ENCODE assay signal across 8 cellular contexts in the genomic region with DNA sequence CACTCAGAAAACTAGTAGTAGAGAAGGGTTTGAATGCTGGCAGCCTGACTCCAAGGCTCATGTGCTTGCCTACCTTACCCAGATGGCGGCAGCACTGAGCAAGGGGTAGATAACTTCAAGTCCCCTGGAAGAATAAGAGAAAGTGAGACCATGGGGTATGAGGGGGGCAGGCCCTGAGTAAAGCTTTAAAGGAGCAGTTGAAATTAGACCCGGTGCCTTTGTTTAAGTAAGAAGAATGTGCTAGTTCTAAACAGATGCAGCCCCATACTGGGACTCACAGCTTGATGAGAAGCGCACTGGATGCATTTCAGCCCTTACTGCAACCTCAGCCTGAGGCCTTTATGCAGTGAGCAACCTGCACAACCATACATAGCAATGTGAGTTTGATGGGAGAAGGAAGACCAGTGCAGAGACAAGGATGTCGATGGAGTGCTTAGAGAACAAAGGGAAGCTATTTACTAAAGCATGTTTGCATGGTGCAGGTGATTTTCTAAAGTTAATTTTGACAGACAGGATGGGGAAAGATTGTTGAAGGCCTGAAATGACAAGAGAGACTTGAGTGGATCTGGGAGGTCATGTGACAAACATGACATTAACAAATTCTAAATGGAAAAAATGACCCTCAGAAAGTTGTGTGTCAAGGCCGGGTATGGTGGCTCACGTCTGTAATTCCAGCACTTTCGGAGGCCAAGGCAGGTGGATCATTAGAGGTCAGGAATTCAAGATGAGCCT. TPM values are rescaled to one million over a fixed set of nuclear protein-coding genes. Genes with fewer than 3 reads are reported as not detected.
DNase-seq lines count a peak whose midpoint lies in the region; ATAC-seq and TF ChIP-seq lines count a peak whose summit lies in the region.

No MANE protein-coding gene starts in this region.

- no peak overlapping the region for H3K9ac ChIP-seq in Karpas-422 (ENCODE audit: low read length)

- H3K4me1 ChIP-seq in Karpas-422 (ENCODE audit: low read length), result no peaks in the 10 kb centered on the region

- H3K36me3 Mint-ChIP-seq in glutamatergic neuron (ENCODE audit: unreplicated experiment), result no peaks in the 10 kb centered on the region

- H3K4me3 Mint-ChIP-seq in glutamatergic neuron (ENCODE audit: unreplicated experiment), result no peak overlapping the region

- H3K4me2 ChIP-seq in Karpas-422 (ENCODE audit: low read depth, low read length, poor library complexity, severe bottlenecking), result no peak overlapping the region

- peak; percentile 75 for TF ChIP-seq CTCF in glutamatergic neuron (IDR thresholded peaks at IDR 0.05; ENCODE audit: partially characterized antibody, unreplicated experiment)

- H2AFZ ChIP-seq in Karpas-422 (ENCODE audit: low read length), result no peak overlapping the region

- H3K4me3 ChIP-seq in Karpas-422 (ENCODE audit: low read length), result no peak overlapping the region

- DNase-seq in DMS 273 (lab: John Stamatoyannopoulos, UW; ENCODE audit: unreplicated experiment), result peak; percentile 59
- no peak for DNase-seq in DMS 273 treated with DMSO at 0.1 percent for 48 hours (lab: John Stamatoyannopoulos, UW)
- peak; percentile 87 for DNase-seq in Karpas-422
- DNase-seq in activated T-cell treated with anti-CD3 and anti-CD28 coated beads for 1 hour (ENCODE audit: low read depth), result peak; percentile 52
- DNase-seq in glutamatergic neuron, result peak; percentile 45
- peak; percentile 83 for DNase-seq in stimulated activated CD8-positive, alpha-beta memory T cell treated with anti-CD3 and anti-CD28 coated beads, Interleukin-4, amount 100 ng/mL, for 48 hours
- no peak for DNase-seq in NCI-H2081 (lab: John Stamatoyannopoulos, UW)

- no peak overlapping the region for H3K27ac ChIP-seq in Karpas-422 (ENCODE audit: low read length)

- H3K9me3 ChIP-seq in Karpas-422 (ENCODE audit: low read length), result no peaks in the 10 kb centered on the region

- no peak for ATAC-seq in HG03521 (IDR thresholded peaks at IDR 0.05; ENCODE audit: unreplicated experiment)

- no peaks in the 10 kb centered on the region for H3K36me3 ChIP-seq in Karpas-422 (ENCODE audit: insufficient read depth, low read length)

- no peaks in the 10 kb centered on the region for H3K27me3 Mint-ChIP-seq in glutamatergic neuron (ENCODE audit: unreplicated experiment)

- no peaks in the 10 kb centered on the region for H3K27me3 ChIP-seq in Karpas-422 (ENCODE audit: low read length)

- H3K9me2 ChIP-seq in Karpas-422 (replicated peaks; ENCODE audit: insufficient read depth, low read length), result no peaks in the 10 kb centered on the region

- H3K9me3 Mint-ChIP-seq in glutamatergic neuron (ENCODE audit: unreplicated experiment), result peaks cover 2% of the 10 kb centered on the region

- H3K4me1 Mint-ChIP-seq in glutamatergic neuron (ENCODE audit: low read depth, unreplicated experiment), result no peaks in the 10 kb centered on the region

- H4K20me1 ChIP-seq in Karpas-422 (ENCODE audit: insufficient read depth, low read depth, low read length), result no peaks in the 10 kb centered on the region

- no peak overlapping the region for H3K27ac Mint-ChIP-seq in glutamatergic neuron (ENCODE audit: unreplicated experiment)

- no peaks in the 10 kb centered on the region for H3K79me2 ChIP-seq in Karpas-422 (ENCODE audit: low read length)

RNA-seq across cellular contexts. Expression of a gene that starts 27.1 kb away (rescaled TPM):
- not detected in 2 replicates for total RNA-seq in Karpas-422 (2014; rRNA removed; shearing (Covaris generic); ENCODE audit: low replicate concordance)
- not detected for total RNA-seq in glutamatergic neuron (ENCODE audit: unreplicated experiment)

RNA-seq across cellular contexts. Expression of a gene that starts 32.2 kb away (rescaled TPM):
- not detected in 2 replicates for total RNA-seq in Karpas-422 (2014; rRNA removed; shearing (Covaris generic); ENCODE audit: low replicate concordance)
- total RNA-seq in glutamatergic neuron (ENCODE audit: unreplicated experiment), result not detected

RNA-seq across cellular contexts. Expression of a gene that starts 39.5 kb away (rescaled TPM):
- not detected in 2 replicates for total RNA-seq in Karpas-422 (2014; rRNA removed; shearing (Covaris generic); ENCODE audit: low replicate concordance)
- not detected for total RNA-seq in glutamatergic neuron (ENCODE audit: unreplicated experiment)

Comparison
In these comparisons a context has a peak if more than half of its experiments do, and no peak if none do; other contexts are left out.
1. DNase-seq: peak in DMS 273 (single experiment), Karpas-422 (single experiment), activated T-cell treated with anti-CD3 and anti-CD28 coated beads for 1 hour (single experiment), glutamatergic neuron (single experiment) and stimulated activated CD8-positive, alpha-beta memory T cell treated with anti-CD3 and anti-CD28 coated beads, Interleukin-4, amount 100 ng/mL, for 48 hours (single experiment); none in DMS 273 treated with DMSO at 0.1 percent for 48 hours (single experiment) and NCI-H2081 (0 of 2).